Comparison of ENCODE assay signal across 17 cellular contexts in the genomic region with DNA sequence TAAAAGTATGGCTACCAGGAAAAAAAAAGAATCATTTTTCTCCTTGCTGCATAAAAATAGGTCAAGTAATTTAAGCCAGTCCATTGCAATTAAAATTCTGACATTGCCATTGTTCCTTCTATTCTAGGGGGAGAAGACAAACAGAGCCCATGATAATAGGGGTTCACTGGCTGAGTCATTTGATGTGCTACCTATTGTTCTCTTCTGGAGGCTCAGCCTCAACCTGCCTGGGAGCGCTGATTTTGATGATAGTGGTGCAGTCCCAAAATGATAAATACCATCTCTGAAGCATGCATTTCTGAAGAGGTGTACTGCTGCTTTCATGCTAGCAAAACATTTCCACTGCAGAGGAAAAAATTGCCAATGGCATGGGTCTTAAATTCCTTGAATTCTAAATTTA. TPM values are rescaled to one million over a fixed set of nuclear protein-coding genes. Genes with fewer than 3 reads are reported as not detected.
DNase-seq lines count a peak whose midpoint lies in the region; ATAC-seq and TF ChIP-seq lines count a peak whose summit lies in the region.
"Had no signal": no experiment of that assay in that cellular context is flagged by ENCODE, and none has a peak within 500 bp of the region (broad histone marks: within the 10 kb centered on the region; RNA-seq: fewer than 3 reads in every experiment).

No MANE protein-coding gene starts in this region.

- CTCF ChIA-PET in activated CD8-positive, alpha-beta memory T cell treated with anti-CD3 and anti-CD28 coated beads, Interleukin-2, amount 10 ng/mL, durations not matched to agents 7 days and 5 days (lab: Charles Lee) = interaction anchor here (1.0 to 2.7 kb wide), 2 partner anchors 149 to 150 kb away, joined by 4 to 25 read pairs; no protein-coding TSS in a partner anchor

- H3K4me3 ChIP-seq in vagina = no peak overlapping the region
- H3K4me3 ChIP-seq: gastrocnemius medialis, skin epidermis had no signal

- peak overlapping the region; percentile 4; the same call in 1 of the 2 replicates for H3K9ac ChIP-seq in ES-I3 (ENCODE audit: low read depth, low read length)

- H3K4me1 Mint-ChIP-seq in endothelial cell (ENCODE audit: unreplicated experiment) (peaks cover 62% of the 10 kb centered on the region), neural crest cell (peaks cover 56% of the 10 kb centered on the region)
- peaks cover 55% of the 10 kb centered on the region for H3K4me1 Mint-ChIP-seq in activated CD8-positive, alpha-beta memory T cell treated with anti-CD3 and anti-CD28 coated beads, Interleukin-2, amount 10 ng/mL, durations not matched to agents 7 days and 5 days

- intact Hi-C loops in vagina (cut with DNase I) = loop anchor here (5.0 to 10.0 kb wide), 3 partner anchors 151 to 554 kb away; a partner anchor contains a TSS

- no peaks in the 10 kb centered on the region for H3K27me3 ChIP-seq in vagina
- H3K27me3 ChIP-seq: gastrocnemius medialis had no signal

- ATAC-seq in activated CD8-positive, alpha-beta memory T cell treated with anti-CD3 and anti-CD28 coated beads, Interleukin-2, amount 10 ng/mL, durations not matched to agents 7 days and 5 days = no peak
- ATAC-seq: gastrocnemius medialis, left ventricle myocardium superior, T-cell had no signal

- H3K36me3 ChIP-seq in ES-I3 (ENCODE audit: insufficient read depth, low read length) = peaks cover 6% of the 10 kb centered on the region
- H3K36me3 ChIP-seq in vagina = peaks cover 0 to 9% of the 10 kb centered on the region in 2 donors

- peaks cover 16% of the 10 kb centered on the region for H3K36me3 Mint-ChIP-seq in endothelial cell (ENCODE audit: low read depth, unreplicated experiment)
- peaks cover 18% of the 10 kb centered on the region for H3K36me3 Mint-ChIP-seq in neural crest cell (ENCODE audit: low read depth)
- peaks cover 27% of the 10 kb centered on the region for H3K36me3 Mint-ChIP-seq in activated CD8-positive, alpha-beta memory T cell treated with anti-CD3 and anti-CD28 coated beads, Interleukin-2, amount 10 ng/mL, durations not matched to agents 7 days and 5 days

- TF ChIP-seq CTCF in endothelial cell (IDR thresholded peaks at IDR 0.05; ENCODE audit: unreplicated experiment) = no peak
- TF ChIP-seq CTCF in neural crest cell (conservative IDR thresholded peaks at IDR 0.05) = no peak
- no peak for TF ChIP-seq CTCF in vagina (IDR thresholded peaks at IDR 0.05)

- H3K27me3 Mint-ChIP-seq in endothelial cell (ENCODE audit: unreplicated experiment) (peaks cover 8% of the 10 kb centered on the region), neural crest cell (ENCODE audit: low read depth) (no peaks in the 10 kb centered on the region)
- no peaks in the 10 kb centered on the region for H3K27me3 Mint-ChIP-seq in activated CD8-positive, alpha-beta memory T cell treated with anti-CD3 and anti-CD28 coated beads, Interleukin-2, amount 10 ng/mL, durations not matched to agents 7 days and 5 days
- H3K27me3 Mint-ChIP-seq: activated CD4-positive, alpha-beta memory T cell treated with anti-CD3 and anti-CD28 coated beads, Interleukin-2, amount 10 ng/mL, durations not matched to agents 7 days and 5 days; dendritic cell treated with granulocyte-macrophage colony-stimulating factor and Interleukin-4, amounts not matched to agents 40 ng/mL and 50 ng/mL, for 4 days; T-cell had no signal

- H3K4me3 Mint-ChIP-seq in endothelial cell (ENCODE audit: unreplicated experiment) (no peak overlapping the region), neural crest cell (peak overlapping the region; percentile 61)
- no peak overlapping the region for H3K4me3 Mint-ChIP-seq in activated CD8-positive, alpha-beta memory T cell treated with anti-CD3 and anti-CD28 coated beads, Interleukin-2, amount 10 ng/mL, durations not matched to agents 7 days and 5 days
- H3K4me3 Mint-ChIP-seq: activated CD4-positive, alpha-beta memory T cell treated with anti-CD3 and anti-CD28 coated beads, Interleukin-2, amount 10 ng/mL, durations not matched to agents 7 days and 5 days; dendritic cell treated with granulocyte-macrophage colony-stimulating factor and Interleukin-4, amounts not matched to agents 40 ng/mL and 50 ng/mL, for 4 days had no signal

- H3K4me1 ChIP-seq in ES-I3 (ENCODE audit: insufficient read depth, low read length) (peaks cover 23% of the 10 kb centered on the region), vagina (peaks cover 32% of the 10 kb centered on the region)

- TF ChIP-seq POLR2A in vagina (IDR thresholded peaks at IDR 0.05) = no peak

- H3K9me3 ChIP-seq in ES-I3 (ENCODE audit: control insufficient read depth, insufficient read depth, low read length) (no peaks in the 10 kb centered on the region), vagina (no peaks in the 10 kb centered on the region)
- H3K9me3 ChIP-seq: gastrocnemius medialis had no signal

- DNase-seq in NCI-H146 (lab: John Stamatoyannopoulos, UW) (peak; percentile 68), endothelial cell (ENCODE audit: low spot score) (no peak), neural crest cell (ENCODE audit: low read depth, low spot score) (no peak), vagina (ENCODE audit: extremely low spot score in 2 of 2) (no peak)
- no peak for DNase-seq in activated CD8-positive, alpha-beta memory T cell treated with anti-CD3 and anti-CD28 coated beads, Interleukin-2, amount 10 ng/mL, durations not matched to agents 7 days and 5 days
- no peak for DNase-seq in stimulated activated CD4-positive, alpha-beta T cell treated with anti-CD3 and anti-CD28 coated beads, Interleukin-15, amount 100 ng/mL, for 24 hours
- no peak for DNase-seq in activated CD4-positive, alpha-beta T cell treated with anti-CD3 and anti-CD28 coated beads, Interleukin-2, amount 50 U/mL, for 4 hours
- DNase-seq: activated CD4-positive, alpha-beta memory T cell treated with anti-CD3 and anti-CD28 coated beads, Interleukin-2, amount 10 ng/mL, durations not matched to agents 7 days and 5 days; activated naive CD4-positive, alpha-beta T cell treated with anti-CD3 and anti-CD28 coated beads, Interleukin-2, amount 50 U/mL, for 16 hours; activated T-cell treated with anti-CD3 and anti-CD28 coated beads, Interleukin-2, amount 50 U/mL, for 48 hours; gastrocnemius medialis; left ventricle myocardium superior; stimulated activated CD4-positive, alpha-beta T cell treated with anti-CD3 and anti-CD28 coated beads, Interleukin-4, amount 100 ng/mL, for 4 hours; T-cell had no signal

- no peak overlapping the region for H3K27ac ChIP-seq in vagina

- H3K9me3 Mint-ChIP-seq in endothelial cell (ENCODE audit: unreplicated experiment) (no peaks in the 10 kb centered on the region), neural crest cell (no peaks in the 10 kb centered on the region)
- H3K9me3 Mint-ChIP-seq in activated CD8-positive, alpha-beta memory T cell treated with anti-CD3 and anti-CD28 coated beads, Interleukin-2, amount 10 ng/mL, durations not matched to agents 7 days and 5 days (ENCODE audit: low read depth) = no peaks in the 10 kb centered on the region
- H3K9me3 Mint-ChIP-seq: activated CD4-positive, alpha-beta memory T cell treated with anti-CD3 and anti-CD28 coated beads, Interleukin-2, amount 10 ng/mL, durations not matched to agents 7 days and 5 days; dendritic cell treated with granulocyte-macrophage colony-stimulating factor and Interleukin-4, amounts not matched to agents 40 ng/mL and 50 ng/mL, for 4 days; T-cell had no signal

- H3K27ac Mint-ChIP-seq in endothelial cell (ENCODE audit: unreplicated experiment) (peak overlapping the region; percentile 40), neural crest cell (ENCODE audit: unreplicated experiment) (no peak overlapping the region)
- H3K27ac Mint-ChIP-seq in activated CD8-positive, alpha-beta memory T cell treated with anti-CD3 and anti-CD28 coated beads, Interleukin-2, amount 10 ng/mL, durations not matched to agents 7 days and 5 days = no peak overlapping the region
- H3K27ac Mint-ChIP-seq: activated CD4-positive, alpha-beta memory T cell treated with anti-CD3 and anti-CD28 coated beads, Interleukin-2, amount 10 ng/mL, durations not matched to agents 7 days and 5 days; dendritic cell treated with granulocyte-macrophage colony-stimulating factor and Interleukin-4, amounts not matched to agents 40 ng/mL and 50 ng/mL, for 4 days had no signal

RNA-seq across cellular contexts. Expression of a gene that starts 5.8 kb away (rescaled TPM):
- total RNA-seq in endothelial cell (ENCODE audit: unreplicated experiment) (72.4 TPM), neural crest cell (122 and 126 TPM in 2 replicates), vagina (132 TPM)
- 100 to 1,000 TPM; 102 to 107 TPM for total RNA-seq in activated CD8-positive, alpha-beta memory T cell treated with anti-CD3 and anti-CD28 coated beads, Interleukin-2, amount 10 ng/mL, durations not matched to agents 7 days and 5 days
